ENCODE assay signal across 8 cellular contexts in the genomic region with DNA sequence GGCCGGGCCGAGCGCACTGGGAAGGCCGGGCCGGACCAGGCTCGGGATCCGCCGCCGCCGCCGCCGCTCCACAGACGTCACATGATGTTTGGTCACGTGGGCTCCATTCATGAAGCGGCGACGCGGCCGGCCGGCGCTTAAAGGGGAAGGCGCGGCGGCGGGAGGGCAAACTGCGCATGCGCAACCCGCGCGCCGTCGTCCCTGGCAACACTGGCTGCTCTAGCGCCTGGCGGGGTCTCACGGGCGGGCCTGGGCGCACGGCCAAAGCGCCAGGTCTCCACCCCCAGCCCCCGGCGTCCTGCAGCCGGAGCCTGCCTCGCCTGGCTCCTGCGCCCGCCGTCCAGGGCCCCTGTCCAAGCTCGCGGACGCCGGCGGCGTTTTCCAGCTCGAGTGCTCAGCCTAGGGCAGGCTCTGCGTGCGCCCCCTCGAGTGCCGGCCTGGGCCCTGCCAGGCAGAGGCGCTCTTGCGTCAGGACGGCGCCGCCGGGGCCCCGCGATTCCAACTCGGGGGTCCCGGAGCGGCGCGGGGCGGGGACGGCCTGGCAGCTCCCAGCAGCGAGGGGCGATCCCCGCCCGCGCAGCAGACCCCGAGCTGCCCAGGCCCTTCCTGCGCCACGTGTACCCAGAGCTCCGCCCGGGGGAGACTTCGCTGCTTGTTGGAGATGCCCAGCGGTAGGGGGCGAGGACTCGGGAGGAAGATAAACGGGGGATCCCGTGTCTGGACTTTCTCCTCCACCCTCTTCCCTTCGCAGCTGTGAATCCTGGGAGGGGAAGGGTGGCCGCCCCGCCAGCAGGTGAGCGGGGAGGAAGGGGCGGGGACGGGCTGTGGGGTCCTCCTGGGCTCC. TPM values are rescaled to one million over a fixed set of nuclear protein-coding genes. Genes with fewer than 3 reads are reported as not detected.
A peak's percentile ranks its signal among the peaks of the same experiment; 100 is the strongest.
DNase-seq lines count a peak whose midpoint lies in the region; ATAC-seq and TF ChIP-seq lines count a peak whose summit lies in the region.

MAFG (minus strand) TSS at position 83 of the 844 bp plus-strand sequence. CDS start 4,550 bp downstream, outside the sequence.

- peaks cover 27% of the 10 kb centered on the region for H3K79me1 ChIP-seq in trophoblast cell (ENCODE audit: low read length)

- no peaks in the 10 kb centered on the region for H4K20me1 ChIP-seq in SU-DHL-6 (ENCODE audit: low read depth, low read length)

- H3K9me2 ChIP-seq in SU-DHL-6 (replicated peaks; ENCODE audit: insufficient read depth, low read length): no peaks in the 10 kb centered on the region

- H2BK120ac ChIP-seq in trophoblast cell (ENCODE audit: insufficient read depth, low read length, poor library complexity): peak within 1 kb of the TSS; percentile 79

- peaks cover 15% of the 10 kb centered on the region for H3K4me1 Mint-ChIP-seq in activated naive CD8-positive, alpha-beta T cell treated with anti-CD3 and anti-CD28 coated beads, Interleukin-2, amount 10 ng/mL, durations not matched to agents 7 days and 5 days

- H3K79me2 ChIP-seq in SU-DHL-6 (ENCODE audit: insufficient read depth, low read length) (peaks cover 40% of the 10 kb centered on the region), trophoblast cell (ENCODE audit: control insufficient read depth, insufficient read depth, low read length, poor library complexity) (peaks cover 35% of the 10 kb centered on the region)

- H3K9ac ChIP-seq in SU-DHL-6 (ENCODE audit: low read length): peak within 1 kb of the TSS; percentile 93
- peak within 1 kb of the TSS; percentile 81 for H3K9ac ChIP-seq in trophoblast cell (ENCODE audit: low read length)

- H3K27me3 Mint-ChIP-seq in activated naive CD8-positive, alpha-beta T cell treated with anti-CD3 and anti-CD28 coated beads, Interleukin-2, amount 10 ng/mL, durations not matched to agents 7 days and 5 days: no peaks in the 10 kb centered on the region

- H4K8ac ChIP-seq in trophoblast cell (ENCODE audit: low read depth, low read length): peak within 1 kb of the TSS; percentile 91

- no peaks in the 10 kb centered on the region for H3K36me3 Mint-ChIP-seq in activated naive CD8-positive, alpha-beta T cell treated with anti-CD3 and anti-CD28 coated beads, Interleukin-2, amount 10 ng/mL, durations not matched to agents 7 days and 5 days

- POLR2A ChIA-PET in activated naive CD8-positive, alpha-beta T cell treated with anti-CD3 and anti-CD28 coated beads, Interleukin-2, amount 10 ng/mL, durations not matched to agents 7 days and 5 days (lab: Charles Lee): interaction anchor here (0.5 to 3.7 kb wide), 13 partner anchors 10 to 244 kb away, joined by 3 to 20 read pairs (median 4); partner anchors contain the start of genes ALYREF, ANAPC11, ARHGDIA and ARL16

- peak within 1 kb of the TSS; percentile 92 for H4K91ac ChIP-seq in trophoblast cell (ENCODE audit: low read depth, low read length)

- H3K4ac ChIP-seq in trophoblast cell (ENCODE audit: low read depth, low read length): peak within 1 kb of the TSS; percentile 80

- TF ChIP-seq CTCF in SU-DHL-6 (IDR thresholded peaks at IDR 0.05; ENCODE audit: insufficient read depth, low read length, poor library complexity, severe bottlenecking) (peak; percentile 88), tibial nerve (IDR thresholded peaks at IDR 0.05) (peak in 3 of 5 experiments; percentile 12 to 42 (median 31))

- H2BK5ac ChIP-seq in trophoblast cell (ENCODE audit: low read depth, low read length, poor library complexity): peak within 1 kb of the TSS; percentile 89

- H3K4me1 ChIP-seq in trophoblast cell (ENCODE audit: control insufficient read depth in 1 of 2, insufficient read depth in 2 of 2, low read length in 2 of 2) (peaks cover 34 to 38% of the 10 kb centered on the region in 2 experiments), tibial nerve (peaks cover 0 to 54% (median 39%) of the 10 kb centered on the region in 4 donors)

- peak within 1 kb of the TSS; percentile 88 for H3K18ac ChIP-seq in trophoblast cell (ENCODE audit: low read length)

- peak; percentile 66 to 78 for TF ChIP-seq EP300 in tibial nerve (IDR thresholded peaks at IDR 0.05)

- peak within 1 kb of the TSS; percentile 50 for H2AFZ ChIP-seq in SU-DHL-6 (ENCODE audit: low read depth, low read length, severe bottlenecking)
- H2AFZ ChIP-seq in trophoblast cell (ENCODE audit: insufficient read depth, low read length, poor library complexity): peak within 1 kb of the TSS; percentile 63

- H3K27ac Mint-ChIP-seq in activated naive CD8-positive, alpha-beta T cell treated with anti-CD3 and anti-CD28 coated beads, Interleukin-2, amount 10 ng/mL, durations not matched to agents 7 days and 5 days: peak within 1 kb of the TSS; percentile 88

- H3K27ac ChIP-seq in SU-DHL-6 (ENCODE audit: low read depth, low read length): peak within 1 kb of the TSS; percentile 86
- peak within 1 kb of the TSS; percentile 96 for H3K27ac ChIP-seq in trophoblast cell (ENCODE audit: low read depth, low read length)
- peak within 1 kb of the TSS; percentile 87 to 95 (median 94) for H3K27ac ChIP-seq in tibial nerve

- H3K4me3 Mint-ChIP-seq in activated naive CD8-positive, alpha-beta T cell treated with anti-CD3 and anti-CD28 coated beads, Interleukin-2, amount 10 ng/mL, durations not matched to agents 7 days and 5 days: peak within 1 kb of the TSS; percentile 91

- H3K4me2 ChIP-seq in SU-DHL-6 (ENCODE audit: low read depth, low read length, poor library complexity, severe bottlenecking) (peak within 1 kb of the TSS; percentile 71), trophoblast cell (ENCODE audit: low read length) (peak within 1 kb of the TSS; percentile 81)

- TF ChIP-seq POLR2A in GM10847 (IDR thresholded peaks at IDR 0.05; ENCODE audit: extremely low read depth, insufficient read length): peak; percentile 35
- TF ChIP-seq POLR2A in tibial nerve (IDR thresholded peaks at IDR 0.05): peak; percentile 40 to 67

- H3F3A ChIP-seq in SU-DHL-6 (ENCODE audit: insufficient read depth): peaks cover 20% of the 10 kb centered on the region

- ATAC-seq in HG02642 (IDR thresholded peaks at IDR 0.05; ENCODE audit: poor library complexity, unreplicated experiment) (peak; percentile 67), Right ventricle myocardium superior (ENCODE audit: poor library complexity) (peak; percentile 78)
- ATAC-seq in activated naive CD8-positive, alpha-beta T cell treated with anti-CD3 and anti-CD28 coated beads, Interleukin-2, amount 10 ng/mL, durations not matched to agents 7 days and 5 days (ENCODE audit: low read depth): peak; percentile 72

- H2AK5ac ChIP-seq in trophoblast cell (ENCODE audit: low read length): peak within 1 kb of the TSS; percentile 79

- H3K14ac ChIP-seq in trophoblast cell (ENCODE audit: low read length): peak within 1 kb of the TSS; percentile 84

- H4K12ac ChIP-seq in trophoblast cell (ENCODE audit: low read depth, low read length): peak within 1 kb of the TSS; percentile 72

- peak within 1 kb of the TSS; percentile 6 for H2BK12ac ChIP-seq in trophoblast cell (ENCODE audit: low read length)

- H3K9me3 Mint-ChIP-seq in activated naive CD8-positive, alpha-beta T cell treated with anti-CD3 and anti-CD28 coated beads, Interleukin-2, amount 10 ng/mL, durations not matched to agents 7 days and 5 days: no peaks in the 10 kb centered on the region

- H3K36me3 ChIP-seq in SU-DHL-6 (ENCODE audit: low read length) (no peaks in the 10 kb centered on the region), trophoblast cell (ENCODE audit: control insufficient read depth in 1 of 2, insufficient read depth in 2 of 2, low read length in 2 of 2) (peaks cover under 1 to 1% of the 10 kb centered on the region in 2 experiments), tibial nerve (peaks cover 0 to 1% (median 0%) of the 10 kb centered on the region in 3 donors)

- DNase-seq in NCI-H1417 (lab: John Stamatoyannopoulos, UW) (peak; percentile 95 to 97 (median 97)), Right ventricle myocardium superior (peak; percentile 95), trophoblast cell (peak; percentile 91 to 96), tibial nerve (ENCODE audit: low spot score in 2 of 2) (peak; percentile 88 to 94)
- peak; percentile 97 for DNase-seq in activated naive CD8-positive, alpha-beta T cell treated with anti-CD3 and anti-CD28 coated beads, Interleukin-2, amount 10 ng/mL, durations not matched to agents 7 days and 5 days

- intact Hi-C loops in Right ventricle myocardium superior (cut with DNase I): no loop called here

- H3K4me3 ChIP-seq in SU-DHL-6 (ENCODE audit: insufficient read depth, low read length, poor library complexity, severe bottlenecking) (peak within 1 kb of the TSS; percentile 92), trophoblast cell (ENCODE audit: low read depth, low read length) (peak within 1 kb of the TSS; percentile 81), tibial nerve (peak within 1 kb of the TSS; percentile 67 to 100 (median 92))

- no peaks in the 10 kb centered on the region for H3K9me3 ChIP-seq in SU-DHL-6 (ENCODE audit: insufficient read depth, low read length)
- no peaks in the 10 kb centered on the region for H3K9me3 ChIP-seq in trophoblast cell (ENCODE audit: insufficient read depth, low read depth, low read length)
- no peaks in the 10 kb centered on the region for H3K9me3 ChIP-seq in tibial nerve

- no CpG with 5 or more reads among the region's 94 CpGs for WGBS in trophoblast cell (ENCODE audit: extremely low coverage, insufficient coverage, insufficient read length)
- 1 to 2% methylated on average over 33 to 45 of the region's 94 CpGs for WGBS in tibial nerve, 2 donors

- H3K27me3 ChIP-seq in SU-DHL-6 (ENCODE audit: low read length) (no peaks in the 10 kb centered on the region), trophoblast cell (ENCODE audit: insufficient read depth, low read length) (no peaks in the 10 kb centered on the region), tibial nerve (peaks cover 0 to 3% of the 10 kb centered on the region in 2 donors)

- no peak within 1 kb of the TSS for H3K23ac ChIP-seq in trophoblast cell (ENCODE audit: low read length)

RNA-seq across cellular contexts. Expression of gene MAFG, which starts in this region (rescaled TPM):
- total RNA-seq in activated naive CD8-positive, alpha-beta T cell treated with anti-CD3 and anti-CD28 coated beads, Interleukin-2, amount 10 ng/mL, durations not matched to agents 7 days and 5 days: 10 to 100 TPM; 18.3 to 20.4 TPM
- total RNA-seq in Right ventricle myocardium superior (29.9 TPM), tibial nerve (10 to 100 TPM; 17.9 to 25.5 (median 22.5) TPM)
- 32.1 and 36.5 TPM in 2 replicates for polyA plus RNA-seq in trophoblast cell (2013)

Comparison
In these comparisons a context has a peak if more than half of its experiments do, and no peak if none do; other contexts are left out.
1. Peak in every context shown above with its lines: DNase-seq, ATAC-seq, H3K4me3 ChIP-seq and H3K27ac ChIP-seq.